14 cellular contexts compared by ENCODE assay signal in genomic region chr2:100248971-100249370, GRCh38.
A peak's percentile ranks its signal among the peaks of the same experiment; 100 is the strongest.
DNase-seq lines count a peak whose midpoint lies in the region; ATAC-seq and TF ChIP-seq lines count a peak whose summit lies in the region.
"Had no signal": no experiment of that assay in that cellular context is flagged by ENCODE, and none has a peak within 500 bp of the region (broad histone marks: within the 10 kb centered on the region; RNA-seq: fewer than 3 reads in every experiment).

No MANE protein-coding gene starts in this region.

- peak overlapping the region; percentile 89 for H3K27ac Mint-ChIP-seq in memory B cell
- H3K27ac Mint-ChIP-seq: CD8-positive, alpha-beta T cell had no signal

- no peak overlapping the region for H3K4me3 ChIP-seq in BLaER1
- H3K4me3 ChIP-seq in DND-41 (ENCODE audit: low read depth in 1 of 2, low read length in 2 of 2): no peak overlapping the region
- no peak overlapping the region for H3K4me3 ChIP-seq in stomach
- H3K4me3 ChIP-seq: HAP-1 had no signal

- peak overlapping the region; percentile 83 for H3K4me2 ChIP-seq in BLaER1
- H3K4me2 ChIP-seq in DND-41 (ENCODE audit: insufficient read depth, low read length): no peak overlapping the region

- no peak overlapping the region for H2AFZ ChIP-seq in DND-41 (ENCODE audit: low read depth, low read length)

- H3K36me3 ChIP-seq in BLaER1: no peaks in the 10 kb centered on the region
- no peaks in the 10 kb centered on the region for H3K36me3 ChIP-seq in DND-41 (ENCODE audit: insufficient read depth, low read length)
- no peaks in the 10 kb centered on the region for H3K36me3 ChIP-seq in stomach
- H3K36me3 ChIP-seq: BE2C, HAP-1 had no signal

- TF ChIP-seq EP300 in stomach (IDR thresholded peaks at IDR 0.05): no peak

- H3K27ac ChIP-seq in BLaER1 (no peak overlapping the region), DND-41 (ENCODE audit: low read length) (no peak overlapping the region), stomach (no peak overlapping the region)

- H3K36me3 Mint-ChIP-seq in memory B cell: peaks cover 5% of the 10 kb centered on the region
- H3K36me3 Mint-ChIP-seq: CD8-positive, alpha-beta T cell had no signal

- TF ChIP-seq CTCF in DND-41 (IDR thresholded peaks at IDR 0.05; ENCODE audit: borderline replicate concordance, extremely low read depth, low read length, poor library complexity, severe bottlenecking) (no peak), stomach (IDR thresholded peaks at IDR 0.05) (no peak)

- peak overlapping the region; percentile 17 for H3K4me3 Mint-ChIP-seq in memory B cell
- H3K4me3 Mint-ChIP-seq: CD8-positive, alpha-beta T cell had no signal

- ATAC-seq in DND-41 (ENCODE audit: insufficient read depth, low read depth) (peak; percentile 39; the same call in 1 of the 3 replicates), memory B cell (ENCODE audit: low read depth) (no peak), GM19023 (IDR thresholded peaks at IDR 0.05; ENCODE audit: unreplicated experiment) (no peak)
- ATAC-seq: CD8-positive, alpha-beta T cell; Panc1 had no signal

- intact Hi-C loops in stomach (cut with DNase I; ENCODE audit: low total_unique reads): loop anchor here (5.0 to 10.0 kb wide), 2 partner anchors 424 to 687 kb away; no protein-coding TSS in a partner anchor

- peaks cover 38% of the 10 kb centered on the region for H3K4me1 Mint-ChIP-seq in memory B cell

- H3K9ac ChIP-seq in BLaER1 (no peak overlapping the region), DND-41 (ENCODE audit: low read depth, low read length) (no peak overlapping the region)

- 82 to 89% (median 87%) methylated on average over 5 of the region's 5 CpGs for WGBS in stomach, 5 donors

- H3K79me2 ChIP-seq in DND-41 (ENCODE audit: insufficient read depth, low read length): no peaks in the 10 kb centered on the region

- DNase-seq in DND-41: no peak
- DNase-seq in NCI-H526 treated with DMSO at 0.1 percent for 48 hours (lab: John Stamatoyannopoulos, UW): peak; percentile 59
- DNase-seq in memory B cell (ENCODE audit: low spot score in 2 of 2): no peak
- no peak for DNase-seq in stomach
- no peak for DNase-seq in NCI-H2029 treated with DMSO at 0.1 percent for 48 hours (lab: John Stamatoyannopoulos, UW)
- DNase-seq: BE2C; CD8-positive, alpha-beta T cell; NCI-H1417 treated with DMSO at 0.1 percent for 48 hours; NCI-H446; NCI-H774 had no signal

- H3K27me3 Mint-ChIP-seq in memory B cell: peaks cover 7% of the 10 kb centered on the region

- peaks cover 58% of the 10 kb centered on the region for H3K4me1 ChIP-seq in BLaER1
- H3K4me1 ChIP-seq in DND-41 (ENCODE audit: insufficient read depth, low read length): no peaks in the 10 kb centered on the region
- peaks cover 0 to 4% (median 0%) of the 10 kb centered on the region in 4 donors for H3K4me1 ChIP-seq in stomach
- H3K4me1 ChIP-seq: BE2C, HAP-1 had no signal

- no peaks in the 10 kb centered on the region for H3K9me3 ChIP-seq in BLaER1
- H3K9me3 ChIP-seq in DND-41 (ENCODE audit: insufficient read depth, low read length, severe bottlenecking): no peaks in the 10 kb centered on the region
- H3K9me3 ChIP-seq in stomach: no peaks in the 10 kb centered on the region
- H3K9me3 ChIP-seq: BE2C, HAP-1 had no signal

- H3K27me3 ChIP-seq in BLaER1 (peaks cover 8% of the 10 kb centered on the region; the same call in 1 of the 2 replicates), DND-41 (ENCODE audit: insufficient read depth, low read length, poor library complexity) (no peaks in the 10 kb centered on the region), stomach (no peaks in the 10 kb centered on the region)
- H3K27me3 ChIP-seq: BE2C had no signal

- peaks cover 2% of the 10 kb centered on the region for H3K9me3 Mint-ChIP-seq in memory B cell
- H3K9me3 Mint-ChIP-seq: CD8-positive, alpha-beta T cell had no signal

- H4K20me1 ChIP-seq in BLaER1 (no peaks in the 10 kb centered on the region), DND-41 (ENCODE audit: insufficient read depth, low read length) (no peaks in the 10 kb centered on the region; the same call in 1 of the 2 replicates)

- TF ChIP-seq POLR2A in stomach (IDR thresholded peaks at IDR 0.05): no peak
